ENCODE assay signal across 8 cellular contexts in the genomic region with DNA sequence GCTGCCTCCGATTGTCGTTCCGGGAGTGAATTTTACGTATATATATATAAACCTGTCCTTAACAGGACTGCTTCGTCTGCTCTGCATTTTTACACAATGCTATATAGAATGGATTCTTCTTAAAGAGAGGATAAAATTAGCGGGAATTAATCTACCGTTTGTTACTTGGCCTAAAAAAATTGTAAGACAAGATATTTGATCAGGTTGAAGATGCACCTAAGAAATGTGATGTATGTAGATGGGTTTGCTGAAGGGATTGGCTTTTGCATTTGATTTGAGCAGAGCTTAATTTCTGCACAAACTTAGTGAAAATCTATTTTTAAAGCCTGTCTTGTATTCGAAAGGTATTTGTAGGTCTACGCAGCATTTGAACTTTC. TPM values are rescaled to one million over a fixed set of nuclear protein-coding genes. Genes with fewer than 3 reads are reported as not detected.
DNase-seq lines count a peak whose midpoint lies in the region; ATAC-seq and TF ChIP-seq lines count a peak whose summit lies in the region.

No MANE protein-coding gene starts in this region.

- TF ChIP-seq POLR2A in lower leg skin (IDR thresholded peaks at IDR 0.05) (no peak), transverse colon (IDR thresholded peaks at IDR 0.05) (no peak)

- no peak for TF ChIP-seq EP300 in transverse colon (IDR thresholded peaks at IDR 0.05; ENCODE audit: low read depth)

- H3K27ac ChIP-seq in 22Rv1 (peak overlapping the region; percentile 96), transverse colon (peak overlapping the region; percentile 99)

- in situ Hi-C loops in astrocyte of the cerebellum (cut with HindIII; ENCODE audit: low sequenced_read_pairs) (loop anchor here (10.0 kb wide), 1 partner anchor 168 kb away; no protein-coding TSS in a partner anchor), transverse colon (cut with MboI; ENCODE audit: low pct_ligation_motif_present in 1 of 4, low pct_unique_long_range_greater_than_20kb in 1 of 4, low sequenced_read_pairs in 3 of 4) (loop anchor here in 3 of 4 donors (10.0 kb wide), 3 partner anchors 88 to 158 kb away; no protein-coding TSS in a partner anchor)

- no peaks in the 10 kb centered on the region for H3K9me3 ChIP-seq in transverse colon

- H3K4me3 ChIP-seq in H7 (ENCODE audit: insufficient read depth, low read depth, low read length) (peak overlapping the region; percentile 97), astrocyte of the cerebellum (ENCODE audit: low read depth, low read length) (peak overlapping the region; percentile 82), lower leg skin (ENCODE audit: low read depth, poor library complexity, severe bottlenecking) (peak overlapping the region; percentile 99), transverse colon (peak overlapping the region; percentile 86 to 97 (median 91))

- 0 to 2% methylated on average over 9 of the region's 9 CpGs for WGBS in lower leg skin, 2 donors
- WGBS in transverse colon (ENCODE audit: low coverage in 1 of 2), 2 donors = 1 to 2% methylated on average over 9 of the region's 9 CpGs

- no peak for TF ChIP-seq CTCF in 22Rv1 (IDR thresholded peaks at IDR 0.05)
- TF ChIP-seq CTCF in astrocyte of the cerebellum (IDR thresholded peaks at IDR 0.05; ENCODE audit: low read depth, low read length, missing control alignments) = no peak
- TF ChIP-seq CTCF in lower leg skin (IDR thresholded peaks at IDR 0.05) = no peak
- TF ChIP-seq CTCF in transverse colon (IDR thresholded peaks at IDR 0.05) = no peak
- TF ChIP-seq CTCF in omental fat pad (IDR thresholded peaks at IDR 0.05) = no peak

- intact Hi-C loops in lower leg skin (cut with DNase I; ENCODE audit: low total_unique reads) (loop anchor here (2.0 to 10.0 kb wide), 2 partner anchors 158 to 186 kb away; no protein-coding TSS in a partner anchor), transverse colon (cut with DNase I; ENCODE audit: low total_unique reads) (loop anchor here (2.0 to 5.0 kb wide), 2 partner anchors 90 to 158 kb away; no protein-coding TSS in a partner anchor)

- H3K27me3 ChIP-seq in H7 (ENCODE audit: control insufficient read depth, insufficient read depth, low read length) = no peaks in the 10 kb centered on the region; the same call in 1 of the 2 replicates
- no peaks in the 10 kb centered on the region for H3K27me3 ChIP-seq in transverse colon

- DNase-seq in H7 (no peak), astrocyte of the cerebellum (ENCODE audit: low read depth) (no peak), lower leg skin (ENCODE audit: low spot score in 2 of 2) (no peak), transverse colon (no peak), omental fat pad (ENCODE audit: low spot score) (no peak), 8988T (no peak)

- peaks cover 11 to 77% (median 48%) of the 10 kb centered on the region in 4 donors for H3K4me1 ChIP-seq in transverse colon

- ATAC-seq in omental fat pad (ENCODE audit: low FRiP score) (no peak), GM21381 (IDR thresholded peaks at IDR 0.05; ENCODE audit: unreplicated experiment) (no peak)

- H3K36me3 ChIP-seq in H7 (replicated peaks; ENCODE audit: control insufficient read depth, insufficient read depth, low read length) = no peaks in the 10 kb centered on the region; the same call in 1 of the 2 replicates
- no peaks in the 10 kb centered on the region for H3K36me3 ChIP-seq in transverse colon

RNA-seq across cellular contexts. Expression of a gene that starts 1.0 kb away (rescaled TPM):
- total RNA-seq in H7 (2014; rRNA removed; shearing (Covaris generic)) = 67.6 and 71.1 TPM in 2 replicates
- total RNA-seq in lower leg skin (100 to 1,000 TPM in 3 of 4 donors, 10 to 100 TPM in 1; 99.9 to 151 (median 119) TPM), transverse colon (100 to 1,000 TPM; 132 to 245 (median 192) TPM), omental fat pad (100 to 1,000 TPM; 139 to 262 (median 176) TPM)

RNA-seq across cellular contexts. Expression of a gene that starts 58.0 kb away (rescaled TPM):
- 0.28 TPM in 1 of 2 replicates, not detected in the other for total RNA-seq in H7 (2014; rRNA removed; shearing (Covaris generic))
- under 1 TPM in 3 of 4 donors, not detected in 1; 0.42 to 0.95 (median 0.71) TPM for total RNA-seq in lower leg skin
- total RNA-seq in transverse colon = 1 to 10 TPM in 2 of 4 donors, under 1 TPM in 1, not detected in 1; 1.00 to 1.8 (median 1.4) TPM
- 1 to 10 TPM in 2 of 4 donors, under 1 TPM in 1, not detected in 1; 0.63 to 4.2 (median 1.9) TPM for total RNA-seq in omental fat pad
